In genomic region chr2:24123212-24124002, GRCh38 we compare ENCODE assay signal across 1 cellular context.
A peak's percentile ranks its signal among the peaks of the same experiment; 100 is the strongest.
TF ChIP-seq lines count a peak whose summit lies in the region.

FAM228B (plus strand) TSS chr2:24123469; CDS start chr2:24124362, 893 bp downstream.
PFN4 (minus strand) TSS chr2:24123334; CDS start chr2:24122535, 799 bp downstream.

TF ChIP-seq in K562, 482 proteins besides CTCF, POLR2A, EP300 and RAD21 (continued from another document and continues in another):
- TF ChIP-seq THAP7 (CRISPR knock-in tag; IDR thresholded peaks at IDR 0.05): no peak
- peak; percentile 98 for TF ChIP-seq PKNOX1 (IDR thresholded peaks at IDR 0.05)
- no peak for TF ChIP-seq SNRNP70 (optimal IDR thresholded peaks at IDR 0.05; ENCODE audit: low read depth, low read length)
- TF ChIP-seq ZNF785 (CRISPR knock-in tag; IDR thresholded peaks at IDR 0.05): no peak
- TF ChIP-seq ZNF280A (IDR thresholded peaks at IDR 0.05; ENCODE audit: low read depth, partially characterized antibody): no peak
- TF ChIP-seq ZNF589 (CRISPR knock-in tag; IDR thresholded peaks at IDR 0.05; ENCODE audit: low read depth): no peak
- no peak for TF ChIP-seq TRIM25 (IDR thresholded peaks at IDR 0.05; ENCODE audit: borderline replicate concordance)
- no peak; the same call in 1 of the 2 replicates for TF ChIP-seq CBX1 (IDR thresholded peaks at IDR 0.05; ENCODE audit: low read depth)
- TF ChIP-seq SAFB (IDR thresholded peaks at IDR 0.05; ENCODE audit: borderline replicate concordance, low read depth, low read length): peak; percentile 96
- no peak for TF ChIP-seq FOSL1 (tag; conservative IDR thresholded peaks at IDR 0.05)
- no peak for TF ChIP-seq NELFE (IDR thresholded peaks at IDR 0.05; ENCODE audit: insufficient read depth, insufficient read length)
- TF ChIP-seq RFX1 (IDR thresholded peaks at IDR 0.05): no peak
- TF ChIP-seq RBM25 (IDR thresholded peaks at IDR 0.05; ENCODE audit: low read depth, low read length, severe bottlenecking): peak; percentile 92
- TF ChIP-seq MTA2 (IDR thresholded peaks at IDR 0.05; ENCODE audit: low read depth): no peak
- no peak for TF ChIP-seq HCFC1 (IDR thresholded peaks at IDR 0.05; ENCODE audit: low read depth, low read length)
- no peak for TF ChIP-seq BACH1 (tag; IDR thresholded peaks at IDR 0.05)
- TF ChIP-seq MBD1 (CRISPR knock-in tag; IDR thresholded peaks at IDR 0.05): no peak
- no peak for TF ChIP-seq ATF4 (CRISPR knock-in tag; IDR thresholded peaks at IDR 0.05)
- TF ChIP-seq MNT (conservative IDR thresholded peaks at IDR 0.05): peak; percentile 21 to 63; a peak in 2 of 4 replicates
- TF ChIP-seq ZMIZ1 (IDR thresholded peaks at IDR 0.05; ENCODE audit: low read depth in 2 of 2, low read length in 2 of 2): no peak
- no peak for TF ChIP-seq HMG20B (CRISPR knock-in tag; IDR thresholded peaks at IDR 0.05)
- TF ChIP-seq ZNF780A (CRISPR knock-in tag; IDR thresholded peaks at IDR 0.05): no peak
- TF ChIP-seq ZEB2 (IDR thresholded peaks at IDR 0.05): no peak
- TF ChIP-seq YY1 (IDR thresholded peaks at IDR 0.05; ENCODE audit: borderline replicate concordance in 1 of 3, control insufficient read depth in 1 of 3, extremely low read depth in 1 of 3, insufficient read depth in 3 of 3, insufficient read length in 1 of 3, insufficient replicate concordance in 2 of 3, low read depth in 1 of 3, low read length in 2 of 3): peak in 1 of 3 experiments; percentile 32
- peak; percentile 71 to 74 for TF ChIP-seq E2F6 (IDR thresholded peaks at IDR 0.05; ENCODE audit: borderline replicate concordance in 1 of 2, extremely low read depth in 1 of 2, insufficient read depth in 1 of 2, insufficient read length in 1 of 2, low read depth in 1 of 2, low read length in 1 of 2, poor library complexity in 1 of 2, severe bottlenecking in 1 of 2)
- TF ChIP-seq U2AF2 (optimal IDR thresholded peaks at IDR 0.05; ENCODE audit: low read depth, low read length): no peak
- TF ChIP-seq SRSF7 (optimal IDR thresholded peaks at IDR 0.05; ENCODE audit: low read depth, low read length): no peak
- TF ChIP-seq ZNF592 (IDR thresholded peaks at IDR 0.05): peak; percentile 70; the same call in 1 of the 2 replicates
- TF ChIP-seq ZNF175 (CRISPR knock-in tag; IDR thresholded peaks at IDR 0.05; ENCODE audit: low read depth): no peak
- no peak for TF ChIP-seq SMARCC2 (IDR thresholded peaks at IDR 0.05; ENCODE audit: low read depth)
